Comparison of ENCODE assay signal across 1 cellular context in the genomic region with DNA sequence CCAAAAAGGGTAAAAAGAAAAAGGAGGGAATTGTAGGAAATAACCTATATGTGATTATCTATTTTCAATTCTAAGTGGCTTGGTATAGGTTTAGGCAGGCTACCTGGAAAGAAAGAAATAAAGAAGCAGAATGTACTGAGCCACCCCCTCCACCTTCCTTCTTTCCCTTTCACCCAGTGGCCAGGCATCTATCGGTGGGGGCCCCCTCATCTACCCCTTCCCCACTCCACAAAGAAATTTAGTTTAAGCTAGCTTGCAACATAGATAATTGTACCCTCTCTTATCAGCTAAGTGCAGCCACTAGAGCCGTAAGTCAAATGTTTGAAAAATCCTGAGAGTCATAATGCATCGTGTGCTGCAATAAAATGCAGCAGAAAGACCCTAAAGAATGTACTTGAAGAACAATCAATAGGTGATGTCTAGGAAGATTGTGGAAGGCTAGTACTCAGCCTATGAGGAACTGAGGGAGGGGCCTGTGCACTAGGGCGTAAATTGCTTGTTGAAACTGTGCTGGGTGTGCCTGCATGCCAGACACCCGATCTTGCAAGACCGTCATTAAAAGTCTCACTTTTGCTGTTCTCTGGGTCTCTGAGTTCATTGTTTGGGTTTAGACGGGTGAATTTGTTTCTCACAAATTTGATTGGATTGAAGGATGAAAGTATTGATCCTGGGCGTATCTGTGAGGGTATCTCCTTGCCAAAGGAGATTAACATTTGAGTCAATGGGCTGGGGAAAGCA.
TF ChIP-seq lines count a peak whose summit lies in the region.

No MANE protein-coding gene starts in this region.

TF ChIP-seq in Ishikawa, 13 proteins besides CTCF, POLR2A, EP300 and RAD21:
- peak; percentile 42 for TF ChIP-seq TEAD4 (IDR thresholded peaks at IDR 0.05)
TF ChIP-seq in Ishikawa: peak in this region for 1; not testable (repeated sequence) for 12.
